ENCODE assay signal across 7 cellular contexts in genomic region chr16:66662445-66663194, GRCh38. TPM values are rescaled to one million over a fixed set of nuclear protein-coding genes. Genes with fewer than 3 reads are reported as not detected.
A peak's percentile ranks its signal among the peaks of the same experiment; 100 is the strongest.
DNase-seq lines count a peak whose midpoint lies in the region; ATAC-seq and TF ChIP-seq lines count a peak whose summit lies in the region.

No MANE protein-coding gene starts in this region.

- ATAC-seq in GM19351 (IDR thresholded peaks at IDR 0.05; ENCODE audit: unreplicated experiment) (no peak), HG03457 (IDR thresholded peaks at IDR 0.05; ENCODE audit: unreplicated experiment) (no peak)

- TF ChIP-seq CTCF in fibroblast of villous mesenchyme (IDR thresholded peaks at IDR 0.05; ENCODE audit: insufficient read depth, low read depth, low read length), result peak; percentile 57

- DNase-seq in H4 (ENCODE audit: low spot score), result peak; percentile 35
- DNase-seq in SHP77 treated with DMSO at 0.1 percent for 48 hours (lab: John Stamatoyannopoulos, UW), result peak; percentile 1
- DNase-seq in fibroblast of villous mesenchyme (ENCODE audit: low read depth), result peak; percentile 45
- DNase-seq in retina, result peak; percentile 12
- no peak for DNase-seq in NCI-H1436 (lab: John Stamatoyannopoulos, UW)

- H3K4me3 ChIP-seq in fibroblast of villous mesenchyme (ENCODE audit: low read depth, low read length), result no peak overlapping the region

RNA-seq across cellular contexts. Expression of gene CMTM4, which starts 33.9 kb away (rescaled TPM):
- 22.7 and 23.4 TPM in 2 replicates for total RNA-seq in H4 (2014; rRNA removed; shearing (Covaris generic))
- total RNA-seq in fibroblast of villous mesenchyme, result 20.7 and 22.5 TPM in 2 replicates

RNA-seq across cellular contexts. Expression of gene CMTM3, which starts 58.1 kb away (rescaled TPM):
- 20.0 and 29.8 TPM in 2 replicates for total RNA-seq in H4 (2014; rRNA removed; shearing (Covaris generic))
- 22.0 and 26.7 TPM in 2 replicates for total RNA-seq in fibroblast of villous mesenchyme
